ENCODE assay signal across 23 cellular contexts in genomic region chr9:123337971-123338370, GRCh38. TPM values are rescaled to one million over a fixed set of nuclear protein-coding genes. Genes with fewer than 3 reads are reported as not detected.
DNase-seq lines count a peak whose midpoint lies in the region; ATAC-seq, FAIRE-seq and TF ChIP-seq lines count a peak whose summit lies in the region.
"Had no signal": no experiment of that assay in that cellular context is flagged by ENCODE, and none has a peak within 500 bp of the region (broad histone marks: within the 10 kb centered on the region; RNA-seq: fewer than 3 reads in every experiment).

No MANE protein-coding gene starts in this region.

- H3K27me3 ChIP-seq in DOHH2 (ENCODE audit: control insufficient read depth, low read length) (no peaks in the 10 kb centered on the region), KMS-11 (ENCODE audit: insufficient read depth, low read depth) (no peaks in the 10 kb centered on the region)
- H3K27me3 ChIP-seq: esophagus muscularis mucosa, gastroesophageal sphincter, neural progenitor cell, testis had no signal

- no peaks in the 10 kb centered on the region for H3K9me2 ChIP-seq in DOHH2 (replicated peaks; ENCODE audit: control insufficient read depth, low read length)

- intact Hi-C loops in activated T-helper 2 cell treated with anti-CD3 and anti-CD28 coated beads, Interferon-gamma antibody, Interleukin-2, Interleukin-4, amounts not matched to agents 10 μg/mL and 5 μg/mL and 100 μg/mL, durations not matched to agents 14 hours and 24 hours and 36 hours (cut with micrococcal nuclease), result loop anchor here (2.0 kb wide), 1 partner anchor 33 kb away; no protein-coding TSS in a partner anchor
- intact Hi-C loops in natural killer cell (cut with micrococcal nuclease), result loop anchor here (2.0 to 5.0 kb wide), 3 partner anchors 15 to 71 kb away; partner anchors contain the start of gene STRBP

- H4K20me1 ChIP-seq in DOHH2 (ENCODE audit: control insufficient read depth, insufficient read depth, low read depth, low read length) (no peaks in the 10 kb centered on the region), KMS-11 (ENCODE audit: insufficient read depth) (no peaks in the 10 kb centered on the region)

- no peak overlapping the region for H3K4me3 Mint-ChIP-seq in activated T-helper 2 cell treated with anti-CD3 and anti-CD28 coated beads, Interferon-gamma antibody, Interleukin-2, Interleukin-4, amounts not matched to agents 10 μg/mL and 5 μg/mL and 100 μg/mL, durations not matched to agents 14 hours and 24 hours and 36 hours (ENCODE audit: low read depth)
- peak overlapping the region; percentile 86 for H3K4me3 Mint-ChIP-seq in natural killer cell

- no peak overlapping the region; the same call in 1 of the 2 replicates for H3K9ac ChIP-seq in KMS-11
- H3K9ac ChIP-seq: neural progenitor cell had no signal

- H2AFZ ChIP-seq in KMS-11 (ENCODE audit: low read depth), result no peak overlapping the region
- H2AFZ ChIP-seq: neural progenitor cell had no signal

- H3K79me2 ChIP-seq in DOHH2 (ENCODE audit: control insufficient read depth, low read length), result peaks cover 14% of the 10 kb centered on the region
- H3K79me2 ChIP-seq in KMS-11 (ENCODE audit: insufficient read depth, low read depth), result no peaks in the 10 kb centered on the region

- no peak for FAIRE-seq in D721Med (lab: Jason Lieb, UNC)
- no peak for FAIRE-seq in GM19239 (lab: Jason Lieb, UNC)
- FAIRE-seq: H54 had no signal

- H3K36me3 ChIP-seq in DOHH2 (ENCODE audit: control insufficient read depth, low read length) (peaks cover 3% of the 10 kb centered on the region; the same call in 1 of the 2 replicates), KMS-11 (ENCODE audit: insufficient read depth) (no peaks in the 10 kb centered on the region)
- H3K36me3 ChIP-seq: esophagus muscularis mucosa, gastroesophageal sphincter, neural progenitor cell had no signal

- CTCF ChIA-PET in HEK293T (lab: Yijun Ruan, JAX), result interaction anchor here (0.7 kb wide), 1 partner anchor 12 kb away, joined by 3 read pairs; no protein-coding TSS in a partner anchor

- ATAC-seq in natural killer cell, result no peak
- ATAC-seq: gastroesophageal sphincter had no signal

- no peaks in the 10 kb centered on the region for H3K27me3 Mint-ChIP-seq in activated T-helper 2 cell treated with anti-CD3 and anti-CD28 coated beads, Interferon-gamma antibody, Interleukin-2, Interleukin-4, amounts not matched to agents 10 μg/mL and 5 μg/mL and 100 μg/mL, durations not matched to agents 14 hours and 24 hours and 36 hours (ENCODE audit: low read depth)
- H3K27me3 Mint-ChIP-seq in natural killer cell (ENCODE audit: low read depth in 2 of 2), result peaks cover 7 to 15% of the 10 kb centered on the region in 2 donors
- H3K27me3 Mint-ChIP-seq: activated CD4-positive, alpha-beta T cell treated with anti-CD3 and anti-CD28 coated beads, Interleukin-2, amount 10 ng/mL, durations not matched to agents 7 days and 5 days had no signal

- H3K27ac Mint-ChIP-seq in activated T-helper 2 cell treated with anti-CD3 and anti-CD28 coated beads, Interferon-gamma antibody, Interleukin-2, Interleukin-4, amounts not matched to agents 10 μg/mL and 5 μg/mL and 100 μg/mL, durations not matched to agents 14 hours and 24 hours and 36 hours, result peak overlapping the region; percentile 95
- H3K27ac Mint-ChIP-seq in natural killer cell, result peak overlapping the region in 1 of 2 donors; percentile 92
- H3K27ac Mint-ChIP-seq: neural progenitor cell had no signal

- H3K4me2 ChIP-seq in DOHH2 (ENCODE audit: low read length), result peak overlapping the region; percentile 88
- peak overlapping the region; percentile 85; the same call in 1 of the 2 replicates for H3K4me2 ChIP-seq in KMS-11
- H3K4me2 ChIP-seq: neural progenitor cell had no signal

- peaks cover 43% of the 10 kb centered on the region for H3K4me1 Mint-ChIP-seq in activated T-helper 2 cell treated with anti-CD3 and anti-CD28 coated beads, Interferon-gamma antibody, Interleukin-2, Interleukin-4, amounts not matched to agents 10 μg/mL and 5 μg/mL and 100 μg/mL, durations not matched to agents 14 hours and 24 hours and 36 hours (ENCODE audit: low read depth)
- H3K4me1 Mint-ChIP-seq in natural killer cell, result peaks cover 27 to 30% of the 10 kb centered on the region in 2 donors

- H3K9me3 Mint-ChIP-seq in activated T-helper 2 cell treated with anti-CD3 and anti-CD28 coated beads, Interferon-gamma antibody, Interleukin-2, Interleukin-4, amounts not matched to agents 10 μg/mL and 5 μg/mL and 100 μg/mL, durations not matched to agents 14 hours and 24 hours and 36 hours, result no peaks in the 10 kb centered on the region
- H3K9me3 Mint-ChIP-seq in natural killer cell, result no peaks in the 10 kb centered on the region
- H3K9me3 Mint-ChIP-seq: activated CD4-positive, alpha-beta T cell treated with anti-CD3 and anti-CD28 coated beads, Interleukin-2, amount 10 ng/mL, durations not matched to agents 7 days and 5 days; neural progenitor cell had no signal

- H3K4me3 ChIP-seq in DOHH2 (ENCODE audit: low read length) (peak overlapping the region; percentile 76), KMS-11 (IDR thresholded peaks at IDR 0.05; ENCODE audit: insufficient read depth, low read depth, low read length) (no peak overlapping the region)
- H3K4me3 ChIP-seq: esophagus muscularis mucosa, gastroesophageal sphincter, neural progenitor cell, testis had no signal

- H3F3A ChIP-seq in DOHH2 (ENCODE audit: control insufficient read depth, insufficient read depth), result peaks cover 35% of the 10 kb centered on the region

- no peak for TF ChIP-seq CTCF in DOHH2 (IDR thresholded peaks at IDR 0.05; ENCODE audit: low read depth, low read length, poor library complexity, severe bottlenecking)
- no peak for TF ChIP-seq CTCF in KMS-11 (conservative IDR thresholded peaks at IDR 0.05; ENCODE audit: low read depth, low read length)
- no peak for TF ChIP-seq CTCF in natural killer cell (IDR thresholded peaks at IDR 0.05)
- TF ChIP-seq CTCF in D721Med (IDR thresholded peaks at IDR 0.05; ENCODE audit: insufficient read depth, missing control alignments), result no peak

- no peaks in the 10 kb centered on the region for H3K9me3 ChIP-seq in DOHH2 (ENCODE audit: control insufficient read depth, insufficient read depth, low read length)
- H3K9me3 ChIP-seq: esophagus muscularis mucosa, gastroesophageal sphincter, testis had no signal

- no peaks in the 10 kb centered on the region for H3K36me3 Mint-ChIP-seq in activated T-helper 2 cell treated with anti-CD3 and anti-CD28 coated beads, Interferon-gamma antibody, Interleukin-2, Interleukin-4, amounts not matched to agents 10 μg/mL and 5 μg/mL and 100 μg/mL, durations not matched to agents 14 hours and 24 hours and 36 hours (ENCODE audit: low read depth)
- H3K36me3 Mint-ChIP-seq in natural killer cell, result no peaks in the 10 kb centered on the region
- H3K36me3 Mint-ChIP-seq: neural progenitor cell had no signal

- peaks cover 93% of the 10 kb centered on the region for H3K4me1 ChIP-seq in DOHH2 (ENCODE audit: control insufficient read depth, low read length)
- H3K4me1 ChIP-seq in KMS-11 (ENCODE audit: low read depth, poor library complexity, severe bottlenecking), result peaks cover 58% of the 10 kb centered on the region

- POLR2A ChIA-PET in HEK293T (lab: Yijun Ruan, JAX), result no interaction called here

- H3K27ac ChIP-seq in DOHH2 (ENCODE audit: low read depth, low read length) (peak overlapping the region; percentile 99), KMS-11 (peak overlapping the region; percentile 73)
- H3K27ac ChIP-seq: esophagus muscularis mucosa, gastroesophageal sphincter, neural progenitor cell, RWPE1, testis had no signal

- no peak for DNase-seq in activated T-helper 2 cell treated with anti-CD3 and anti-CD28 coated beads, Interferon-gamma antibody, Interleukin-2, Interleukin-4, amounts not matched to agents 10 μg/mL and 5 μg/mL and 100 μg/mL, durations not matched to agents 14 hours and 24 hours and 36 hours (ENCODE audit: low spot score)
- no peak for DNase-seq in natural killer cell
- DNase-seq in D721Med (ENCODE audit: insufficient read length, low spot score), result no peak
- no peak for DNase-seq in GF-D8 (lab: John Stamatoyannopoulos, UW)
- no peak for DNase-seq in GM19239 (ENCODE audit: insufficient read length, low spot score)
- DNase-seq in HEK293T (ENCODE audit: extremely low spot score), result no peak
- DNase-seq: activated CD4-positive, alpha-beta T cell treated with anti-CD3 and anti-CD28 coated beads, Interleukin-2, amount 10 ng/mL, durations not matched to agents 7 days and 5 days; activated naive CD4-positive, alpha-beta T cell; aorta; cerebellar nuclear complex; effector CD4-positive, alpha-beta T cell; NCI-H1694; NCI-H2227 treated with DMSO at 0.1 percent for 48 hours; NK-92 treated with Interleukin-12 subunit alpha and Interleukin-12 subunit beta, amount 100 ng/mL, for 24 hours; testis had no signal

TF ChIP-seq in HEK293T, 16 proteins besides CTCF, POLR2A, EP300 and RAD21:
- TF ChIP-seq TARDBP (IDR thresholded peaks at IDR 0.05) (no peak), FOXA1 (IDR thresholded peaks at IDR 0.05) (no peak), SUZ12 (IDR thresholded peaks at IDR 0.05) (no peak), HDGF (IDR thresholded peaks at IDR 0.05; ENCODE audit: borderline replicate concordance) (no peak)

RNA-seq across cellular contexts. Expression of gene CRB2, which starts 18.0 kb away (rescaled TPM):
- not detected in 2 replicates for total RNA-seq in activated T-helper 2 cell treated with anti-CD3 and anti-CD28 coated beads, Interferon-gamma antibody, Interleukin-2, Interleukin-4, amounts not matched to agents 10 μg/mL and 5 μg/mL and 100 μg/mL, durations not matched to agents 14 hours and 24 hours and 36 hours
- not detected for total RNA-seq in natural killer cell
- total RNA-seq: activated CD4-positive, alpha-beta T cell treated with anti-CD3 and anti-CD28 coated beads, Interleukin-2, amount 10 ng/mL, durations not matched to agents 7 days and 5 days; gastroesophageal sphincter; mesenteric fat pad had no signal
